In genomic region chr19:13150919-13151604, GRCh38 we compare ENCODE assay signal across 8 cellular contexts. TPM values are rescaled to one million over a fixed set of nuclear protein-coding genes. Genes with fewer than 3 reads are reported as not detected.
DNase-seq lines count a peak whose midpoint lies in the region; ATAC-seq, FAIRE-seq and TF ChIP-seq lines count a peak whose summit lies in the region.

No MANE protein-coding gene starts in this region.

- TF ChIP-seq POLR2A in IMR-90 (IDR thresholded peaks at IDR 0.05; ENCODE audit: low read depth, low read length): peak; percentile 28
- no peak for TF ChIP-seq POLR2A in sigmoid colon (IDR thresholded peaks at IDR 0.05)

- no peak; the same call in 1 of the 2 replicates for ATAC-seq in IMR-90 (ENCODE audit: low read depth)
- ATAC-seq in left cardiac atrium: no peak

- TF ChIP-seq CTCF in BE2C (IDR thresholded peaks at IDR 0.05; ENCODE audit: low read depth, low read length) (no peak), IMR-90 (conservative IDR thresholded peaks at IDR 0.05; ENCODE audit: low read depth, low read length) (no peak), sigmoid colon (IDR thresholded peaks at IDR 0.05) (no peak)

- H3K4me1 Mint-ChIP-seq in activated T-helper 2 cell treated with anti-CD3 and anti-CD28 coated beads, Interferon-gamma antibody, Interleukin-2, Interleukin-4, amounts not matched to agents 10 μg/mL and 5 μg/mL and 100 μg/mL, durations not matched to agents 14 hours and 24 hours and 36 hours (ENCODE audit: low read depth): peaks cover 20% of the 10 kb centered on the region

- DNase-seq in BE2C (no peak), IMR-90 (no peak), left cardiac atrium (peak; percentile 47), sigmoid colon (no peak), RCC 7860 (ENCODE audit: low spot score) (no peak), SW 1271 (lab: John Stamatoyannopoulos, UW) (no peak)
- DNase-seq in activated T-helper 2 cell treated with anti-CD3 and anti-CD28 coated beads, Interferon-gamma antibody, Interleukin-2, Interleukin-4, amounts not matched to agents 10 μg/mL and 5 μg/mL and 100 μg/mL, durations not matched to agents 14 hours and 24 hours and 36 hours (ENCODE audit: low spot score): peak; percentile 28
- DNase-seq in NK-92 treated with Interleukin-12 subunit alpha and Interleukin-12 subunit beta, amount 100 ng/mL, for 24 hours (lab: John Stamatoyannopoulos, UW): no peak

- H3K4me2 ChIP-seq in IMR-90 (ENCODE audit: low read depth, low read length): peak overlapping the region; percentile 71

- peak overlapping the region; percentile 98 for H2AFZ ChIP-seq in IMR-90 (replicated peaks; ENCODE audit: low read length, poor library complexity)

- peak overlapping the region; percentile 93 for H3K27ac Mint-ChIP-seq in activated T-helper 2 cell treated with anti-CD3 and anti-CD28 coated beads, Interferon-gamma antibody, Interleukin-2, Interleukin-4, amounts not matched to agents 10 μg/mL and 5 μg/mL and 100 μg/mL, durations not matched to agents 14 hours and 24 hours and 36 hours

- H3K36me3 Mint-ChIP-seq in activated T-helper 2 cell treated with anti-CD3 and anti-CD28 coated beads, Interferon-gamma antibody, Interleukin-2, Interleukin-4, amounts not matched to agents 10 μg/mL and 5 μg/mL and 100 μg/mL, durations not matched to agents 14 hours and 24 hours and 36 hours (ENCODE audit: low read depth): peaks cover 48% of the 10 kb centered on the region

- H3K4me1 ChIP-seq in BE2C: peaks cover 5% of the 10 kb centered on the region
- peaks cover 12% of the 10 kb centered on the region for H3K4me1 ChIP-seq in IMR-90 (ENCODE audit: control insufficient read depth, insufficient read depth, low read length)
- peaks cover 6 to 37% (median 29%) of the 10 kb centered on the region in 4 donors for H3K4me1 ChIP-seq in sigmoid colon

- peak overlapping the region; percentile 90 for H4K91ac ChIP-seq in IMR-90 (ENCODE audit: insufficient read depth, low read depth, low read length)

- WGBS in IMR-90 (ENCODE audit: extremely low coverage in 2 of 2, insufficient read length in 1 of 2), 2 experiments: 0% methylated on average over 12 of the region's 34 CpGs; no CpG with 5 or more reads in 1 of the 2 experiments
- 0 to 1% methylated on average over 34 of the region's 34 CpGs for WGBS in sigmoid colon, 2 donors

- peak overlapping the region; percentile 98 for H3K56ac ChIP-seq in IMR-90 (ENCODE audit: extremely low read depth, insufficient read depth, low read length)

- no peak overlapping the region for H2BK20ac ChIP-seq in IMR-90 (ENCODE audit: low read depth, low read length)

- dilution Hi-C loops in IMR-90 (cut with HindIII; ENCODE audit: low sequenced_read_pairs, unreplicated experiment): no loop called here

- peak overlapping the region; percentile 89 for H2BK5ac ChIP-seq in IMR-90 (ENCODE audit: low read depth, low read length, poor library complexity, severe bottlenecking)

- H3K36me3 ChIP-seq in BE2C: peaks cover 6% of the 10 kb centered on the region
- peaks cover 2% of the 10 kb centered on the region; the same call in 1 of the 2 replicates for H3K36me3 ChIP-seq in IMR-90 (ENCODE audit: control insufficient read depth, insufficient read depth, low read length)
- H3K36me3 ChIP-seq in sigmoid colon: peaks cover 0 to 5% (median 0%) of the 10 kb centered on the region in 4 donors

- peak overlapping the region; percentile 93 for H3K23ac ChIP-seq in IMR-90 (ENCODE audit: low read depth, low read length)

- H3K4me3 ChIP-seq in BE2C (ENCODE audit: low read depth, low read length) (peak overlapping the region; percentile 73), IMR-90 (ENCODE audit: insufficient read depth, low read depth, low read length) (peak overlapping the region; percentile 72), sigmoid colon (peak overlapping the region; percentile 64 to 96 (median 92))

- POLR2A ChIA-PET in IMR-90 (lab: Charles Lee; ENCODE audit: unreplicated experiment): no interaction called here

- H3K27me3 Mint-ChIP-seq in activated T-helper 2 cell treated with anti-CD3 and anti-CD28 coated beads, Interferon-gamma antibody, Interleukin-2, Interleukin-4, amounts not matched to agents 10 μg/mL and 5 μg/mL and 100 μg/mL, durations not matched to agents 14 hours and 24 hours and 36 hours (ENCODE audit: low read depth): no peaks in the 10 kb centered on the region

- in situ Hi-C loops in IMR-90 (cut with MboI; ENCODE audit: low sequenced_read_pairs): loop anchor here (10.0 kb wide), 1 partner anchor 694 kb away; no protein-coding TSS in a partner anchor

- no peaks in the 10 kb centered on the region for H3K27me3 ChIP-seq in BE2C
- no peaks in the 10 kb centered on the region for H3K27me3 ChIP-seq in IMR-90 (ENCODE audit: control insufficient read depth, insufficient read depth, low read length)
- no peaks in the 10 kb centered on the region for H3K27me3 ChIP-seq in sigmoid colon

- H3K9me3 ChIP-seq in BE2C (no peaks in the 10 kb centered on the region), IMR-90 (ENCODE audit: control insufficient read depth, insufficient read depth, low read length) (no peaks in the 10 kb centered on the region), sigmoid colon (no peaks in the 10 kb centered on the region)

- intact Hi-C loops in IMR-90 (cut with micrococcal nuclease) (loop anchor here (2.0 kb wide), 2 partner anchors 112 to 172 kb away; no protein-coding TSS in a partner anchor), left cardiac atrium (cut with DNase I) (loop anchor here in 1 of 2 donors (5.0 to 10.0 kb wide), 3 partner anchors 49 to 694 kb away; partner anchors contain the start of gene LYL1), sigmoid colon (cut with DNase I) (loop anchor here (5.0 to 10.0 kb wide), 4 partner anchors 34 to 359 kb away; partner anchors contain the start of genes JUNB, LYL1, NACC1 and NFIX)
- intact Hi-C loops in activated T-helper 2 cell treated with anti-CD3 and anti-CD28 coated beads, Interferon-gamma antibody, Interleukin-2, Interleukin-4, amounts not matched to agents 10 μg/mL and 5 μg/mL and 100 μg/mL, durations not matched to agents 14 hours and 24 hours and 36 hours (cut with micrococcal nuclease): loop anchor here (1.0 to 5.0 kb wide), 6 partner anchors 16 to 686 kb away; partner anchors contain the start of genes CALR and TRMT1

- H3K27ac ChIP-seq in IMR-90 (ENCODE audit: insufficient read depth, low read length) (peak overlapping the region; percentile 97), sigmoid colon (peak overlapping the region; percentile 92 to 100 (median 100))

- H4K5ac ChIP-seq in IMR-90 (ENCODE audit: low read depth, low read length): peak overlapping the region; percentile 77

- peak overlapping the region; percentile 99 for H3K9ac ChIP-seq in IMR-90 (ENCODE audit: low read depth, low read length)

- no peak overlapping the region; the same call in 2 of the 3 replicates for H2BK15ac ChIP-seq in IMR-90 (ENCODE audit: low read depth, low read length)

- H2AK9ac ChIP-seq in IMR-90 (replicated peaks; ENCODE audit: low read depth, low read length, poor library complexity): peak overlapping the region; percentile 100

- peak overlapping the region; percentile 81 for H3K18ac ChIP-seq in IMR-90 (ENCODE audit: low read depth, low read length)

- peak overlapping the region; percentile 99 for H2AK5ac ChIP-seq in IMR-90 (ENCODE audit: low read depth, low read length)

- TF ChIP-seq EP300 in sigmoid colon (IDR thresholded peaks at IDR 0.05): no peak

- CTCF ChIA-PET in IMR-90 (lab: Yijun Ruan, JAX): no interaction called here

- FAIRE-seq in RCC 7860 (lab: Jason Lieb, UNC): no peak

- peak overlapping the region; percentile 97 for H3K14ac ChIP-seq in IMR-90 (replicated peaks; ENCODE audit: low read depth, low read length)

- TF ChIP-seq RAD21 in IMR-90 (IDR thresholded peaks at IDR 0.05; ENCODE audit: low read length): no peak

- H3K79me1 ChIP-seq in IMR-90 (ENCODE audit: low read depth in 1 of 2, low read length in 2 of 2): peaks cover 2 to 47% of the 10 kb centered on the region in 2 experiments; a peak in 2 of 4 replicates

- H2BK120ac ChIP-seq in IMR-90 (ENCODE audit: low read depth, low read length): peak overlapping the region; percentile 54; the same call in 1 of the 2 replicates

- H3K4me3 Mint-ChIP-seq in activated T-helper 2 cell treated with anti-CD3 and anti-CD28 coated beads, Interferon-gamma antibody, Interleukin-2, Interleukin-4, amounts not matched to agents 10 μg/mL and 5 μg/mL and 100 μg/mL, durations not matched to agents 14 hours and 24 hours and 36 hours (ENCODE audit: low read depth): peak overlapping the region; percentile 96

- H3K9me1 ChIP-seq in IMR-90 (ENCODE audit: insufficient read depth, low read length): peaks cover 4% of the 10 kb centered on the region

- H3K4ac ChIP-seq in IMR-90 (ENCODE audit: low read depth, low read length): peak overlapping the region; percentile 98

- H4K20me1 ChIP-seq in IMR-90 (ENCODE audit: insufficient read depth, low read length): peaks cover 25% of the 10 kb centered on the region

- TSS peak; percentile 78 for BruUV-seq in IMR-90 (replicated peaks; lab: Mats Ljungman, UMichigan)

- H4K8ac ChIP-seq in IMR-90 (ENCODE audit: low read depth in 2 of 2, low read length in 2 of 2): peak overlapping the region; percentile 92 to 98

- H3K9me3 Mint-ChIP-seq in activated T-helper 2 cell treated with anti-CD3 and anti-CD28 coated beads, Interferon-gamma antibody, Interleukin-2, Interleukin-4, amounts not matched to agents 10 μg/mL and 5 μg/mL and 100 μg/mL, durations not matched to agents 14 hours and 24 hours and 36 hours: no peaks in the 10 kb centered on the region

RNA-seq across cellular contexts. Expression of gene IER2, which starts 0.9 kb away (rescaled TPM):
- 291 TPM for polyA plus RNA-seq in BE2C (2012; ENCODE audit: insufficient read depth, insufficient read length, low read depth)
- total RNA-seq in IMR-90 (2012; rRNA removed) (7.7 and 17.5 TPM in 2 replicates), left cardiac atrium (10 to 100 TPM; 36.9 to 61.3 TPM), sigmoid colon (100 to 1,000 TPM in 2 of 4 donors, 10 to 100 TPM in 2; 30.3 to 215 (median 85.6) TPM)
- polyA plus RNA-seq in IMR-90 (2012; rRNA removed) (99.4 and 102 TPM in 2 replicates), sigmoid colon (100 to 1,000 TPM in 2 of 3 donors, 10 to 100 TPM in 1; 62.9 to 163 (median 138) TPM)
- 235 and 278 TPM in 2 replicates for polyA plus RNA-seq in IMR-90 (2012; cell fraction: cytosol; rRNA removed)
- polyA plus RNA-seq in IMR-90 (2012; cell fraction: nucleus; rRNA removed; ENCODE audit: low replicate concordance): 283 and 529 TPM in 2 replicates
- total RNA-seq in activated T-helper 2 cell treated with anti-CD3 and anti-CD28 coated beads, Interferon-gamma antibody, Interleukin-2, Interleukin-4, amounts not matched to agents 10 μg/mL and 5 μg/mL and 100 μg/mL, durations not matched to agents 14 hours and 24 hours and 36 hours: 140 and 143 TPM in 2 replicates

RNA-seq across cellular contexts. Expression of gene STX10, which starts 0.9 kb away (rescaled TPM):
- polyA plus RNA-seq in BE2C (2012; ENCODE audit: insufficient read depth, insufficient read length, low read depth): 274 TPM
- total RNA-seq in IMR-90 (2012; rRNA removed) (64.9 and 76.7 TPM in 2 replicates), left cardiac atrium (10 to 100 TPM; 30.0 to 36.1 TPM), sigmoid colon (10 to 100 TPM; 65.3 to 87.0 (median 76.8) TPM)
- polyA plus RNA-seq in IMR-90 (2012; rRNA removed) (77.9 and 82.0 TPM in 2 replicates), sigmoid colon (100 to 1,000 TPM in 1 of 3 donors, 10 to 100 TPM in 2; 63.1 to 127 (median 64.0) TPM)
- polyA plus RNA-seq in IMR-90 (2012; cell fraction: cytosol; rRNA removed): 83.2 and 104 TPM in 2 replicates
- 242 and 318 TPM in 2 replicates for polyA plus RNA-seq in IMR-90 (2012; cell fraction: nucleus; rRNA removed; ENCODE audit: low replicate concordance)
- total RNA-seq in activated T-helper 2 cell treated with anti-CD3 and anti-CD28 coated beads, Interferon-gamma antibody, Interleukin-2, Interleukin-4, amounts not matched to agents 10 μg/mL and 5 μg/mL and 100 μg/mL, durations not matched to agents 14 hours and 24 hours and 36 hours: 68.9 and 69.1 TPM in 2 replicates

RNA-seq across cellular contexts. Expression of gene NACC1, which starts 33.0 kb away (rescaled TPM):
- 97.8 TPM for polyA plus RNA-seq in BE2C (2012; ENCODE audit: insufficient read depth, insufficient read length, low read depth)
- total RNA-seq in IMR-90 (2012; rRNA removed) (42.5 and 56.7 TPM in 2 replicates), left cardiac atrium (10 to 100 TPM; 34.9 to 47.8 TPM), sigmoid colon (10 to 100 TPM in 3 of 4 donors, 1 to 10 TPM in 1; 8.1 to 20.5 (median 17.3) TPM)
- polyA plus RNA-seq in IMR-90 (2012; rRNA removed) (181 and 243 TPM in 2 replicates), sigmoid colon (10 to 100 TPM; 15.0 to 67.2 (median 26.4) TPM)
- 122 and 198 TPM in 2 replicates for polyA plus RNA-seq in IMR-90 (2012; cell fraction: cytosol; rRNA removed)
- polyA plus RNA-seq in IMR-90 (2012; cell fraction: nucleus; rRNA removed; ENCODE audit: low replicate concordance): 98.8 and 265 TPM in 2 replicates
- 117 and 132 TPM in 2 replicates for total RNA-seq in activated T-helper 2 cell treated with anti-CD3 and anti-CD28 coated beads, Interferon-gamma antibody, Interleukin-2, Interleukin-4, amounts not matched to agents 10 μg/mL and 5 μg/mL and 100 μg/mL, durations not matched to agents 14 hours and 24 hours and 36 hours

RNA-seq across cellular contexts. Expression of gene TRMT1, which starts 34.5 kb away (rescaled TPM):
- polyA plus RNA-seq in BE2C (2012; ENCODE audit: insufficient read depth, insufficient read length, low read depth): 98.5 TPM
- total RNA-seq in IMR-90 (2012; rRNA removed) (23.3 and 28.3 TPM in 2 replicates), left cardiac atrium (10 to 100 TPM; 18.4 to 20.9 TPM), sigmoid colon (10 to 100 TPM; 17.4 to 25.8 (median 21.9) TPM)
- polyA plus RNA-seq in IMR-90 (2012; rRNA removed) (56.0 and 62.1 TPM in 2 replicates), sigmoid colon (10 to 100 TPM in 2 of 3 donors, 1 to 10 TPM in 1; 6.7 to 48.6 (median 10.2) TPM)
- polyA plus RNA-seq in IMR-90 (2012; cell fraction: cytosol; rRNA removed): 30.8 and 37.2 TPM in 2 replicates
- polyA plus RNA-seq in IMR-90 (2012; cell fraction: nucleus; rRNA removed; ENCODE audit: low replicate concordance): 280 and 687 TPM in 2 replicates
- total RNA-seq in activated T-helper 2 cell treated with anti-CD3 and anti-CD28 coated beads, Interferon-gamma antibody, Interleukin-2, Interleukin-4, amounts not matched to agents 10 μg/mL and 5 μg/mL and 100 μg/mL, durations not matched to agents 14 hours and 24 hours and 36 hours: 112 and 116 TPM in 2 replicates

RNA-seq across cellular contexts. Expression of gene LYL1, which starts 48.4 kb away (rescaled TPM):
- 75.7 TPM for polyA plus RNA-seq in BE2C (2012; ENCODE audit: insufficient read depth, insufficient read length, low read depth)
- 0.28 and 0.36 TPM in 2 replicates for total RNA-seq in IMR-90 (2012; rRNA removed)
- 0.39 and 0.63 TPM in 2 replicates for polyA plus RNA-seq in IMR-90 (2012; rRNA removed)
- 0.17 and 0.64 TPM in 2 replicates for polyA plus RNA-seq in IMR-90 (2012; cell fraction: cytosol; rRNA removed)
- 0.56 and 1.4 TPM in 2 replicates for polyA plus RNA-seq in IMR-90 (2012; cell fraction: nucleus; rRNA removed; ENCODE audit: low replicate concordance)
- total RNA-seq in activated T-helper 2 cell treated with anti-CD3 and anti-CD28 coated beads, Interferon-gamma antibody, Interleukin-2, Interleukin-4, amounts not matched to agents 10 μg/mL and 5 μg/mL and 100 μg/mL, durations not matched to agents 14 hours and 24 hours and 36 hours: 5.5 and 5.6 TPM in 2 replicates
- total RNA-seq in left cardiac atrium: 1 to 10 TPM; 7.5 to 9.0 TPM
- 10 to 100 TPM; 13.0 to 17.8 (median 15.2) TPM for total RNA-seq in sigmoid colon
- 10 to 100 TPM in 1 of 3 donors, 1 to 10 TPM in 2; 3.0 to 18.4 (median 3.7) TPM for polyA plus RNA-seq in sigmoid colon

Comparison
In these comparisons a context has a peak if more than half of its experiments do, and no peak if none do; other contexts are left out.
1. DNase-seq: peak in activated T-helper 2 cell treated with anti-CD3 and anti-CD28 coated beads, Interferon-gamma antibody, Interleukin-2, Interleukin-4, amounts not matched to agents 10 μg/mL and 5 μg/mL and 100 μg/mL, durations not matched to agents 14 hours and 24 hours and 36 hours (single experiment) and left cardiac atrium (single experiment); none in BE2C (single experiment), IMR-90 (single experiment), sigmoid colon (single experiment), RCC 7860 (single experiment), SW 1271 (0 of 2) and NK-92 treated with Interleukin-12 subunit alpha and Interleukin-12 subunit beta, amount 100 ng/mL, for 24 hours (single experiment).
2. Peak in every context shown above with its lines, with median percentiles within 50 percentile points of each other: H3K4me3 ChIP-seq.